24 cellular contexts compared by ENCODE assay signal in genomic region chr6:4840169-4840568, GRCh38.
"Had no signal": no experiment of that assay in that cellular context is flagged by ENCODE, and none has a peak within 500 bp of the region (broad histone marks: within the 10 kb centered on the region; RNA-seq: fewer than 3 reads in every experiment).

No MANE protein-coding gene starts in this region.

- ATAC-seq: heart right ventricle; left ventricle myocardium superior; lower lobe of right lung; naive thymus-derived CD8-positive, alpha-beta T cell; pancreas; right lobe of liver; stimulated activated naive B cell treated with anti-CD40 and anti-IgM and Interleukin-4, amounts not matched to agents 10 μg/mL and 1 μg/mL and 100 μg/mL, for 72 hours; upper lobe of right lung had no signal

- H3K4me3 ChIP-seq: coronary artery, esophagus squamous epithelium, heart right ventricle, lower lobe of right lung, pancreas, right lobe of liver, thoracic aorta, tibial nerve, upper lobe of right lung, uterus had no signal

- H3K27ac ChIP-seq: coronary artery, esophagus squamous epithelium, heart right ventricle, lower lobe of right lung, neutrophil, pancreas, right lobe of liver, thoracic aorta, tibial nerve, upper lobe of right lung, uterus had no signal

- H3K27me3 ChIP-seq: esophagus squamous epithelium, heart right ventricle, neutrophil, pancreas, right lobe of liver, tibial nerve, upper lobe of right lung, uterus had no signal

- H3K27ac Mint-ChIP-seq: stimulated activated naive CD8-positive, alpha-beta T cell treated with anti-CD3 and anti-CD28 coated beads, Interleukin-15, Interleukin-2, amounts not matched to agents 100 ng/mL and 50 ng/mL, for 24 hours had no signal

- H3K4me3 Mint-ChIP-seq: neural crest cell; stimulated activated naive B cell treated with anti-CD40 and anti-IgM and Interleukin-4, amounts not matched to agents 10 μg/mL and 1 μg/mL and 100 μg/mL, for 72 hours; stimulated activated naive CD8-positive, alpha-beta T cell treated with anti-CD3 and anti-CD28 coated beads, Interleukin-15, Interleukin-2, amounts not matched to agents 100 ng/mL and 50 ng/mL, for 24 hours had no signal

- DNase-seq: dermis blood vessel endothelial cell; effector memory CD4-positive, alpha-beta T cell; esophagus squamous epithelium; foreskin melanocyte; glutamatergic neuron; heart right ventricle; hippocampal formation; left ventricle myocardium superior; lower lobe of right lung; naive thymus-derived CD8-positive, alpha-beta T cell; pancreas; right lobe of liver; small intestine; stimulated activated CD4-positive, alpha-beta T cell treated with anti-CD3 and anti-CD28 coated beads, Interleukin-15, amount 100 ng/mL, for 24 hours; stimulated activated CD4-positive, alpha-beta T cell treated with anti-CD3 and anti-CD28 coated beads, Interleukin-2, amount 100 ng/mL, for 48 hours; stimulated activated naive B cell treated with anti-CD40 and anti-IgM and Interleukin-4, amounts not matched to agents 10 μg/mL and 1 μg/mL and 100 μg/mL, for 72 hours; upper lobe of right lung; uterus had no signal

- H3K4me1 ChIP-seq: esophagus squamous epithelium, heart right ventricle, lower lobe of right lung, pancreas, right lobe of liver, tibial nerve, upper lobe of right lung, uterus had no signal

- H3K4me1 Mint-ChIP-seq: neural crest cell had no signal

- H3K27me3 Mint-ChIP-seq: naive thymus-derived CD8-positive, alpha-beta T cell; stimulated activated naive B cell treated with anti-CD40 and anti-IgM and Interleukin-4, amounts not matched to agents 10 μg/mL and 1 μg/mL and 100 μg/mL, for 72 hours; stimulated activated naive CD8-positive, alpha-beta T cell treated with anti-CD3 and anti-CD28 coated beads, Interleukin-15, Interleukin-2, amounts not matched to agents 100 ng/mL and 50 ng/mL, for 24 hours had no signal

- H3K36me3 ChIP-seq: esophagus squamous epithelium, heart right ventricle, lower lobe of right lung, neutrophil, pancreas, right lobe of liver, thoracic aorta, upper lobe of right lung, uterus had no signal

- H3K9me3 ChIP-seq: neutrophil had no signal
